ENCODE assay signal across 9 cellular contexts in genomic region chr1:87805661-87806376, GRCh38.
A peak's percentile ranks its signal among the peaks of the same experiment; 100 is the strongest.
DNase-seq lines count a peak whose midpoint lies in the region; ATAC-seq and TF ChIP-seq lines count a peak whose summit lies in the region.
"Had no signal": no experiment of that assay in that cellular context is flagged by ENCODE, and none has a peak within 500 bp of the region (broad histone marks: within the 10 kb centered on the region; RNA-seq: fewer than 3 reads in every experiment).

No MANE protein-coding gene starts in this region.

- no peak for TF ChIP-seq CTCF in body of pancreas (IDR thresholded peaks at IDR 0.05)
- TF ChIP-seq CTCF in left lung (IDR thresholded peaks at IDR 0.05): no peak
- no peak for TF ChIP-seq CTCF in uterus (IDR thresholded peaks at IDR 0.05)

- H3K4me3 ChIP-seq in body of pancreas (no peak overlapping the region), left lung (no peak overlapping the region), uterus (no peak overlapping the region)

- no peaks in the 10 kb centered on the region for H3K27me3 ChIP-seq in body of pancreas
- H3K27me3 ChIP-seq in left lung: no peaks in the 10 kb centered on the region
- no peaks in the 10 kb centered on the region for H3K27me3 ChIP-seq in uterus

- DNase-seq in HT-29 (ENCODE audit: low spot score): peak; percentile 84
- peak in 2 of 4 donors; percentile 18 to 24 for DNase-seq in body of pancreas
- no peak for DNase-seq in left lung
- no peak for DNase-seq in uterus
- DNase-seq in NCI-H1092 (lab: John Stamatoyannopoulos, UW): no peak
- no peak for DNase-seq in SKM-1 (lab: John Stamatoyannopoulos, UW; ENCODE audit: unreplicated experiment)
- DNase-seq: activated CD4-positive, alpha-beta T cell treated with anti-CD3 and anti-CD28 coated beads for 4 hours; activated naive CD8-positive, alpha-beta T cell treated with anti-CD3 and anti-CD28 coated beads, Interleukin-2, amount 10 ng/mL, durations not matched to agents 7 days and 5 days had no signal

- intact Hi-C loops in body of pancreas (cut with DNase I) (no loop called here), left lung (cut with DNase I) (no loop called here), uterus (cut with DNase I; ENCODE audit: low total_unique reads) (no loop called here)

- 44 to 47% methylated on average over 14 of the region's 14 CpGs for WGBS in body of pancreas, 2 donors

- H3K9me3 ChIP-seq in body of pancreas (no peaks in the 10 kb centered on the region), left lung (no peaks in the 10 kb centered on the region), uterus (no peaks in the 10 kb centered on the region)

- H3K36me3 ChIP-seq in body of pancreas (replicated peaks in 1 of 2; ENCODE audit: insufficient read depth in 1 of 2, low read depth in 2 of 2): no peaks in the 10 kb centered on the region
- no peaks in the 10 kb centered on the region for H3K36me3 ChIP-seq in left lung
- no peaks in the 10 kb centered on the region for H3K36me3 ChIP-seq in uterus

- ATAC-seq in body of pancreas (peak; percentile 88), left lung (peak; percentile 84), GM21381 (IDR thresholded peaks at IDR 0.05; ENCODE audit: unreplicated experiment) (no peak)

- H3K27ac ChIP-seq in body of pancreas (peak overlapping the region; percentile 5 to 75 (median 63)), left lung (peak overlapping the region in 1 of 2 donors; percentile 53), uterus (peak overlapping the region; percentile 7 to 22)

- no peak for TF ChIP-seq POLR2A in body of pancreas (IDR thresholded peaks at IDR 0.05)
- no peak for TF ChIP-seq POLR2A in uterus (IDR thresholded peaks at IDR 0.05)

- H3K4me1 ChIP-seq in body of pancreas: peaks cover 9% of the 10 kb centered on the region
- H3K4me1 ChIP-seq in left lung: peaks cover 0 to 4% of the 10 kb centered on the region in 2 donors
- H3K4me1 ChIP-seq in uterus: no peaks in the 10 kb centered on the region
